ENCODE assay signal across 1 cellular context in the genomic region with DNA sequence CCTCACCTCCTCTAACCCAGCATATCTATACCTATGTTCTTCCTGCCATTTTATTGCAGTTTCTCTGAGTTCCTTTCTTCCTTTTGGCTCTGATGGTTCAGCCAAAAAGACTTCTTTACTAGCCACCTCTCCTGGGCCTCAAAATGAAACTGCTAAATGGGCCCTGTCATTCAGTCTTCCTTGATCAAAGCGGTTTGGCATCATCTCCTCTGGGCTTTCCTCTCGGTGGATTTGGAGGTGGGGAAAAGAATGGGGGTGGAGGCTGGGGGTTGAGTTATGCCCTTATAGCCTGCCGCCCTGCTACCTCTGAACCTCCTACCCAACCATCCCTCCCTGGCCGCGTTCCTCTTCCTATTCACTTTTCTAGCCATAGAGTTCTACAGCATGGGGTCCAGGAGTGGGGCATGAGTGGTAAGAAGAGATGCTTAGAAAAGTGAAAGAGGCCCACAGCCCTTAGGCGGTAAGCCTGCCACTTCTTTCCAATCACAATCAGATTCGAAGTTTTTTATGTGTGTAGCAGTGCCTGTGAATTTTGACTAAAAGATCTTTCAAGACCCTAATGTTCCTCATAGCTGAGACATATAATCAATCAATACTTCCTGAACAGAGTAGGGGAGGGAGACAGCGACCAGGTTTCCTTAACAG.
TF ChIP-seq lines count a peak whose summit lies in the region.

No MANE protein-coding gene starts in this region.

TF ChIP-seq in H1, 55 proteins besides CTCF, POLR2A, EP300 and RAD21:
- TF ChIP-seq NANOG (IDR thresholded peaks at IDR 0.05; ENCODE audit: insufficient read depth, low read depth, low read length, poor library complexity, severe bottlenecking) (no peak), HDAC2 (IDR thresholded peaks at IDR 0.05; ENCODE audit: borderline replicate concordance in 1 of 2, low read depth in 2 of 2, low read length in 2 of 2) (no peak), KDM5A (IDR thresholded peaks at IDR 0.05; ENCODE audit: low read length) (no peak), HDAC6 (IDR thresholded peaks at IDR 0.05; ENCODE audit: low read depth, low read length) (no peak), SIN3A (conservative IDR thresholded peaks at IDR 0.05 in 1 of 2, IDR thresholded peaks at IDR 0.05 in 1 of 2; ENCODE audit: low read depth in 1 of 2, low read length in 2 of 2) (no peak), TBP (IDR thresholded peaks at IDR 0.05; ENCODE audit: low read depth, low read length) (no peak), CTBP2 (IDR thresholded peaks at IDR 0.05; ENCODE audit: borderline replicate concordance, insufficient read depth, insufficient read length, low read length) (no peak), CHD7 (IDR thresholded peaks at IDR 0.05; ENCODE audit: insufficient replicate concordance, low read length) (no peak), NRF1 (IDR thresholded peaks at IDR 0.05; ENCODE audit: low read depth, low read length) (no peak), RFX5 (IDR thresholded peaks at IDR 0.05; ENCODE audit: borderline replicate concordance, low read depth, low read length) (no peak), TEAD4 (IDR thresholded peaks at IDR 0.05; ENCODE audit: low read depth, low read length) (no peak), BCL11A (IDR thresholded peaks at IDR 0.05; ENCODE audit: low read depth in 2 of 2, low read length in 2 of 2) (no peak), SP4 (IDR thresholded peaks at IDR 0.05; ENCODE audit: low read length) (no peak), YY1 (IDR thresholded peaks at IDR 0.05; ENCODE audit: low read depth, low read length) (no peak), POLR2AphosphoS5 (IDR thresholded peaks at IDR 0.05; ENCODE audit: low read depth, low read length) (no peak), GTF2F1 (IDR thresholded peaks at IDR 0.05; ENCODE audit: borderline replicate concordance, low read depth, low read length) (no peak), ZNF274 (IDR thresholded peaks at IDR 0.05; ENCODE audit: borderline replicate concordance, extremely low read depth, low read length) (no peak), TAF1 (IDR thresholded peaks at IDR 0.05; ENCODE audit: low read depth, low read length) (no peak), RBBP5 (IDR thresholded peaks at IDR 0.05; ENCODE audit: borderline replicate concordance, low read depth, low read length) (no peak)
- TF ChIP-seq, protein P1, sequence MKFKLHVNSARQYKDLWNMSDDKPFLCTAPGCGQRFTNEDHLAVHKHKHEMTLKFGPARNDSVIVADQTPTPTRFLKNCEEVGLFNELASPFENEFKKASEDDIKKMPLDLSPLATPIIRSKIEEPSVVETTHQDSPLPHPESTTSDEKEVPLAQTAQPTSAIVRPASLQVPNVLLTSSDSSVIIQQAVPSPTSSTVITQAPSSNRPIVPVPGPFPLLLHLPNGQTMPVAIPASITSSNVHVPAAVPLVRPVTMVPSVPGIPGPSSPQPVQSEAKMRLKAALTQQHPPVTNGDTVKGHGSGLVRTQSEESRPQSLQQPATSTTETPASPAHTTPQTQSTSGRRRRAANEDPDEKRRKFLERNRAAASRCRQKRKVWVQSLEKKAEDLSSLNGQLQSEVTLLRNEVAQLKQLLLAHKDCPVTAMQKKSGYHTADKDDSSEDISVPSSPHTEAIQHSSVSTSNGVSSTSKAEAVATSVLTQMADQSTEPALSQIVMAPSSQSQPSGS (IDR thresholded peaks at IDR 0.05; ENCODE audit: low read length): no peak
